ENCODE assay signal across 10 cellular contexts in genomic region chr9:82466616-82467251, GRCh38.
A peak's percentile ranks its signal among the peaks of the same experiment; 100 is the strongest.
DNase-seq lines count a peak whose midpoint lies in the region; ATAC-seq, FAIRE-seq and TF ChIP-seq lines count a peak whose summit lies in the region.
"Had no signal": no experiment of that assay in that cellular context is flagged by ENCODE, and none has a peak within 500 bp of the region (broad histone marks: within the 10 kb centered on the region; RNA-seq: fewer than 3 reads in every experiment).

No MANE protein-coding gene starts in this region.

- DNase-seq in heart right ventricle = peak; percentile 11 to 15
- DNase-seq in right atrium auricular region (ENCODE audit: low spot score) = no peak
- no peak for DNase-seq in GM12878 (ENCODE audit: low read depth, low spot score)
- DNase-seq in kidney epithelial cell (ENCODE audit: low read depth) = no peak
- DNase-seq in upper lobe of right lung = no peak
- no peak for DNase-seq in C1 segment of cervical spinal cord (lab: John Stamatoyannopoulos, UW)
- DNase-seq: dorsolateral prefrontal cortex, NCI-H146 had no signal

- CTCF ChIA-PET in GM12878 (lab: Yijun Ruan, JAX) = no interaction called here

- H3K36me3 ChIP-seq in heart right ventricle = no peaks in the 10 kb centered on the region
- H3K36me3 ChIP-seq in right atrium auricular region = no peaks in the 10 kb centered on the region
- no peaks in the 10 kb centered on the region for H3K36me3 ChIP-seq in GM12878 (ENCODE audit: control insufficient read depth in 2 of 2, insufficient read depth in 2 of 2, low read length in 1 of 2)
- H3K36me3 ChIP-seq in kidney epithelial cell (ENCODE audit: control insufficient read depth, insufficient read depth, low read length) = no peaks in the 10 kb centered on the region
- no peaks in the 10 kb centered on the region for H3K36me3 ChIP-seq in upper lobe of right lung

- in situ Hi-C loops in GM12878 (cut with MboI) = no loop called here

- H3K9me3 ChIP-seq in heart right ventricle = no peaks in the 10 kb centered on the region
- H3K9me3 ChIP-seq in right atrium auricular region = no peaks in the 10 kb centered on the region
- H3K9me3 ChIP-seq in GM12878 (replicated peaks; ENCODE audit: control insufficient read depth, insufficient read depth, low read length) = no peaks in the 10 kb centered on the region
- H3K9me3 ChIP-seq in upper lobe of right lung = no peaks in the 10 kb centered on the region

- TF ChIP-seq CTCF in heart right ventricle (IDR thresholded peaks at IDR 0.05) (peak in 7 of 9 donors; percentile 28 to 49 (median 34)), right atrium auricular region (IDR thresholded peaks at IDR 0.05) (peak in 1 of 2 donors; percentile 37), GM12878 (IDR thresholded peaks at IDR 0.05 in 2 of 3, conservative IDR thresholded peaks at IDR 0.05 in 1 of 3; ENCODE audit: control insufficient read depth in 2 of 3, extremely low read depth in 1 of 3, insufficient read depth in 1 of 3, low read depth in 3 of 3, low read length in 3 of 3) (no peak), kidney epithelial cell (IDR thresholded peaks at IDR 0.05; ENCODE audit: insufficient read depth, low read length, poor library complexity, severe bottlenecking) (peak; percentile 41), upper lobe of right lung (IDR thresholded peaks at IDR 0.05) (no peak)

- no peak overlapping the region for H3K4me2 ChIP-seq in GM12878 (ENCODE audit: control insufficient read depth, insufficient read depth)

- RAD21 ChIA-PET in GM12878 (lab: Charles Lee; ENCODE audit: unreplicated experiment) = no interaction called here

- TF ChIP-seq RAD21 in GM12878 (IDR thresholded peaks at IDR 0.05; ENCODE audit: insufficient read depth, low read depth, low read length) = peak; percentile 28

- FAIRE-seq in GM12878 (lab: Jason Lieb, UNC) = no peak

- WGBS in heart right ventricle, 2 donors = 57 to 71% methylated on average over 11 of the region's 11 CpGs
- WGBS in GM12878 (ENCODE audit: insufficient coverage, insufficient replicate concordance, low lambda C conversion rate, missing lambda C conversion rate) = 30% methylated on average over 11 of the region's 11 CpGs

- intact Hi-C loops in heart right ventricle (cut with DNase I) = no loop called here
- intact Hi-C loops in GM12878 (cut with micrococcal nuclease; ENCODE audit: unreplicated experiment) = no loop called here
- intact Hi-C loops in upper lobe of right lung (cut with DNase I) = no loop called here

- ATAC-seq in heart right ventricle (peak in 3 of 8 donors; percentile 53 to 81 (median 77)), GM12878 (no peak), upper lobe of right lung (peak; percentile 39), GM21526 (IDR thresholded peaks at IDR 0.05; ENCODE audit: low FRiP score, unreplicated experiment) (no peak), GM21447 (IDR thresholded peaks at IDR 0.05; ENCODE audit: unreplicated experiment) (no peak)

- H3K4me1 ChIP-seq in heart right ventricle = no peaks in the 10 kb centered on the region
- no peaks in the 10 kb centered on the region for H3K4me1 ChIP-seq in right atrium auricular region
- H3K4me1 ChIP-seq in GM12878 (ENCODE audit: control insufficient read depth, insufficient read depth, low read length) = no peaks in the 10 kb centered on the region
- H3K4me1 ChIP-seq in upper lobe of right lung = no peaks in the 10 kb centered on the region

- peak overlapping the region in 2 of 10 donors; percentile 1 to 8 for H3K4me3 ChIP-seq in heart right ventricle
- H3K4me3 ChIP-seq in right atrium auricular region = no peak overlapping the region
- H3K4me3 ChIP-seq in GM12878 = no peak overlapping the region
- no peak overlapping the region for H3K4me3 ChIP-seq in kidney epithelial cell (ENCODE audit: low read depth, low read length)
- H3K4me3 ChIP-seq in upper lobe of right lung = no peak overlapping the region
- H3K4me3 ChIP-seq: dorsolateral prefrontal cortex had no signal

- no peaks in the 10 kb centered on the region for H3K79me2 ChIP-seq in GM12878 (ENCODE audit: control insufficient read depth, insufficient read depth, low read length)

- POLR2A ChIA-PET in GM12878 (lab: Charles Lee) = no interaction called here

- H4K20me1 ChIP-seq in GM12878 (ENCODE audit: control insufficient read depth, insufficient read depth) = no peaks in the 10 kb centered on the region

- H3K9ac ChIP-seq in GM12878 (ENCODE audit: control insufficient read depth, insufficient read depth, low read length) = no peak overlapping the region

- TF ChIP-seq POLR2A in GM12878 (IDR thresholded peaks at IDR 0.05; ENCODE audit: low read depth, low read length) = no peak

- H3K27ac ChIP-seq in heart right ventricle = no peak overlapping the region
- H3K27ac ChIP-seq in right atrium auricular region = no peak overlapping the region
- H3K27ac ChIP-seq in GM12878 (ENCODE audit: control insufficient read depth, insufficient read depth) = no peak overlapping the region
- H3K27ac ChIP-seq in upper lobe of right lung = no peak overlapping the region
- H3K27ac ChIP-seq: dorsolateral prefrontal cortex had no signal

- SMC1A ChIA-PET in GM12878 (lab: Charles Lee; ENCODE audit: uncharacterized antibody, unreplicated experiment) = no interaction called here

- BruUV-seq in GM12878 (replicated peaks; lab: Mats Ljungman, UMichigan) = no TSS peak

- no peak for TF ChIP-seq EP300 in GM12878 (IDR thresholded peaks at IDR 0.05; ENCODE audit: borderline replicate concordance in 1 of 2, control insufficient read depth in 1 of 2, low read depth in 2 of 2, low read length in 2 of 2)

- H3K27me3 ChIP-seq in heart right ventricle = no peaks in the 10 kb centered on the region
- H3K27me3 ChIP-seq in right atrium auricular region = no peaks in the 10 kb centered on the region
- H3K27me3 ChIP-seq in GM12878 (replicated peaks in 1 of 2; ENCODE audit: control insufficient read depth in 2 of 2, insufficient read depth in 2 of 2, low read length in 1 of 2) = no peaks in the 10 kb centered on the region
- no peaks in the 10 kb centered on the region for H3K27me3 ChIP-seq in kidney epithelial cell (ENCODE audit: control insufficient read depth, insufficient read depth, low read length)
- H3K27me3 ChIP-seq in upper lobe of right lung = no peaks in the 10 kb centered on the region
- H3K27me3 ChIP-seq: dorsolateral prefrontal cortex had no signal

- no peak overlapping the region for H2AFZ ChIP-seq in GM12878 (ENCODE audit: control insufficient read depth, low read depth, low read length)

TF ChIP-seq in GM12878, 131 proteins besides CTCF, POLR2A, EP300 and RAD21 (continues in another document):
- TF ChIP-seq, protein P1, sequence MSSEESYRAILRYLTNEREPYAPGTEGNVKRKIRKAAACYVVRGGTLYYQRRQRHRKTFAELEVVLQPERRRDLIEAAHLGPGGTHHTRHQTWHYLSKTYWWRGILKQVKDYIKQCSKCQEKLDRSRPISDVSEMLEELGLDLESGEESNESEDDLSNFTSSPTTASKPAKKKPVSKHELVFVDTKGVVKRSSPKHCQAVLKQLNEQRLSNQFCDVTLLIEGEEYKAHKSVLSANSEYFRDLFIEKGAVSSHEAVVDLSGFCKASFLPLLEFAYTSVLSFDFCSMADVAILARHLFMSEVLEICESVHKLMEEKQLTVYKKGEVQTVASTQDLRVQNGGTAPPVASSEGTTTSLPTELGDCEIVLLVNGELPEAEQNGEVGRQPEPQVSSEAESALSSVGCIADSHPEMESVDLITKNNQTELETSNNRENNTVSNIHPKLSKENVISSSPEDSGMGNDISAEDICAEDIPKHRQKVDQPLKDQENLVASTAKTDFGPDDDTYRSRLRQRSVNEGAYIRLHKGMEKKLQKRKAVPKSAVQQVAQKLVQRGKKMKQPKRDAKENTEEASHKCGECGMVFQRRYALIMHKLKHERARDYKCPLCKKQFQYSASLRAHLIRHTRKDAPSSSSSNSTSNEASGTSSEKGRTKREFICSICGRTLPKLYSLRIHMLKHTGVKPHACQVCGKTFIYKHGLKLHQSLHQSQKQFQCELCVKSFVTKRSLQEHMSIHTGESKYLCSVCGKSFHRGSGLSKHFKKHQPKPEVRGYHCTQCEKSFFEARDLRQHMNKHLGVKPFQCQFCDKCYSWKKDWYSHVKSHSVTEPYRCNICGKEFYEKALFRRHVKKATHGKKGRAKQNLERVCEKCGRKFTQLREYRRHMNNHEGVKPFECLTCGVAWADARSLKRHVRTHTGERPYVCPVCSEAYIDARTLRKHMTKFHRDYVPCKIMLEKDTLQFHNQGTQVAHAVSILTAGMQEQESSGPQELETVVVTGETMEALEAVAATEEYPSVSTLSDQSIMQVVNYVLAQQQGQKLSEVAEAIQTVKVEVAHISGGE (CRISPR knock-in tag; IDR thresholded peaks at IDR 0.05) = no peak
- TF ChIP-seq PAX5 (IDR thresholded peaks at IDR 0.05; ENCODE audit: borderline replicate concordance, low read depth, low read length) (no peak), JUND (IDR thresholded peaks at IDR 0.05; ENCODE audit: low read depth, low read length) (no peak), NR2C2 (IDR thresholded peaks at IDR 0.05; ENCODE audit: borderline replicate concordance, control insufficient read depth, insufficient read length, low read depth) (no peak), NFYA (IDR thresholded peaks at IDR 0.05; ENCODE audit: borderline replicate concordance, low read depth, low read length) (no peak), ETV6 (conservative IDR thresholded peaks at IDR 0.05 in 1 of 2, IDR thresholded peaks at IDR 0.05 in 1 of 2; ENCODE audit: borderline replicate concordance in 1 of 2, low read depth in 1 of 2) (no peak), ZNF24 (IDR thresholded peaks at IDR 0.05) (no peak), STAT3 (IDR thresholded peaks at IDR 0.05; ENCODE audit: low read depth, low read length) (no peak)
- TF ChIP-seq, protein P2, sequence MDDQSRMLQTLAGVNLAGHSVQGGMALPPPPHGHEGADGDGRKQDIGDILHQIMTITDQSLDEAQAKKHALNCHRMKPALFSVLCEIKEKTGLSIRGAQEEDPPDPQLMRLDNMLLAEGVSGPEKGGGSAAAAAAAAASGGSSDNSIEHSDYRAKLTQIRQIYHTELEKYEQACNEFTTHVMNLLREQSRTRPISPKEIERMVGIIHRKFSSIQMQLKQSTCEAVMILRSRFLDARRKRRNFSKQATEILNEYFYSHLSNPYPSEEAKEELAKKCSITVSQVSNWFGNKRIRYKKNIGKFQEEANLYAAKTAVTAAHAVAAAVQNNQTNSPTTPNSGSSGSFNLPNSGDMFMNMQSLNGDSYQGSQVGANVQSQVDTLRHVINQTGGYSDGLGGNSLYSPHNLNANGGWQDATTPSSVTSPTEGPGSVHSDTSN (IDR thresholded peaks at IDR 0.05; ENCODE audit: insufficient replicate concordance, low read depth, low read length) = no peak
- TF ChIP-seq, protein P3, sequence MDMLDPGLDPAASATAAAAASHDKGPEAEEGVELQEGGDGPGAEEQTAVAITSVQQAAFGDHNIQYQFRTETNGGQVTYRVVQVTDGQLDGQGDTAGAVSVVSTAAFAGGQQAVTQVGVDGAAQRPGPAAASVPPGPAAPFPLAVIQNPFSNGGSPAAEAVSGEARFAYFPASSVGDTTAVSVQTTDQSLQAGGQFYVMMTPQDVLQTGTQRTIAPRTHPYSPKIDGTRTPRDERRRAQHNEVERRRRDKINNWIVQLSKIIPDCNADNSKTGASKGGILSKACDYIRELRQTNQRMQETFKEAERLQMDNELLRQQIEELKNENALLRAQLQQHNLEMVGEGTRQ (IDR thresholded peaks at IDR 0.05; ENCODE audit: borderline replicate concordance, low read depth, low read length) = no peak

Comparison
In these comparisons a context has a peak if more than half of its experiments do, and no peak if none do; other contexts are left out.
1. DNase-seq: peak in heart right ventricle (2 of 2); none in right atrium auricular region (single experiment), GM12878 (single experiment), kidney epithelial cell (single experiment), upper lobe of right lung (single experiment) and C1 segment of cervical spinal cord (0 of 14).
2. CTCF ChIP-seq: peak in heart right ventricle (7 of 9) and kidney epithelial cell (single experiment); none in GM12878 (0 of 3) and upper lobe of right lung (single experiment).